Comparison of ENCODE assay signal across 15 cellular contexts in the genomic region with DNA sequence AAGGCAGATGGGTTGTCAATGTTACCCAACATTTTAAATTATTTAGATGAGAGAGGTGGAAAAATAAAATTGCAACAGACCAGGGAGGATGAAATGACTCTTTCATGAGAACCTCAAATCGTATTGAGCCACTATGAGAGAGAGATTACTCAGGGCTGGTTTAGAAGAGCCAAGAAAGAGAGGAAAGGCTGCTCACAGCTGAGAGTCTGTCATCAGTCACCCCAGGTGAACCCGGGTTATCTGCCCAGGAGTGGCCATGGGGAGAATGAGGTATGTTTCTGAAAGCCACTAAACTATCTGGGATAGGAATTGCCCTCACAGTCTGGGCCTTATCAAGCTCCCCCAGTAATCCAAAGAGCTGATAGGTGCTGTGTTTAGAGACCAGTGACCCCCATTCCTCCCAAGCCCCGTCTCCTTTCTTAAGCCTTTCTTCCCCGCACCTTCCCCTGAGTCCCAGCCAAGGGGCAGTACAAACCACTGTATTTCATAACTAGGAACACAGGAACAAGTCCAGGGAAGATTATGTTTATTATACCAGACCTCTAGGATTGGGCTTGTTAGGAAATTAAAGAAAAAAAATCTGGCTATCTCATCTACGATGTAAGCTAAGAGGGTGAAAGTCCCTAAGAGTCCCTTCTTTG.
DNase-seq lines count a peak whose midpoint lies in the region; ATAC-seq lines count a peak whose summit lies in the region.
"Had no signal": no experiment of that assay in that cellular context is flagged by ENCODE, and none has a peak within 500 bp of the region (broad histone marks: within the 10 kb centered on the region; RNA-seq: fewer than 3 reads in every experiment).

No MANE protein-coding gene starts in this region.

- DNase-seq in activated CD4-positive, alpha-beta T cell treated with anti-CD3 and anti-CD28 coated beads for 48 hours = peak; percentile 21
- DNase-seq in activated CD4-positive, alpha-beta T cell treated with anti-CD3 and anti-CD28 coated beads, Interleukin-2, amount 10 ng/mL, durations not matched to agents 7 days and 5 days = no peak
- DNase-seq in T-helper 17 cell (no peak), retina (no peak), putamen (ENCODE audit: low spot score) (no peak), NCI-H1417 treated with DMSO at 0.1 percent for 48 hours (lab: John Stamatoyannopoulos, UW) (no peak)
- no peak for DNase-seq in natural killer cell treated with Interleukin-12 subunit alpha and Interleukin-12 subunit beta and Interleukin-15 and Interleukin-18, amount 100 ng/mL, for 72 hours (ENCODE audit: low spot score)
- DNase-seq: hypothalamus; NCI-H2029; nucleus accumbens; stimulated activated CD4-positive, alpha-beta T cell treated with anti-CD3 and anti-CD28 coated beads, Interleukin-15, amount 100 ng/mL, for 24 hours; upper lobe of left lung had no signal

- POLR2A ChIA-PET in activated CD4-positive, alpha-beta T cell treated with anti-CD3 and anti-CD28 coated beads, Interleukin-2, amount 10 ng/mL, durations not matched to agents 7 days and 5 days (lab: Charles Lee) = no interaction called here

- no peaks in the 10 kb centered on the region for H3K27me3 Mint-ChIP-seq in activated CD4-positive, alpha-beta T cell treated with anti-CD3 and anti-CD28 coated beads, Interleukin-2, amount 10 ng/mL, durations not matched to agents 7 days and 5 days
- H3K27me3 Mint-ChIP-seq in T-helper 17 cell = no peaks in the 10 kb centered on the region
- no peaks in the 10 kb centered on the region for H3K27me3 Mint-ChIP-seq in natural killer cell treated with Interleukin-12 subunit alpha and Interleukin-12 subunit beta and Interleukin-15 and Interleukin-18, amount 100 ng/mL, for 72 hours

- H3K4me3 Mint-ChIP-seq in activated CD4-positive, alpha-beta T cell treated with anti-CD3 and anti-CD28 coated beads, Interleukin-2, amount 10 ng/mL, durations not matched to agents 7 days and 5 days = no peak overlapping the region
- H3K4me3 Mint-ChIP-seq in T-helper 17 cell = no peak overlapping the region
- no peak overlapping the region for H3K4me3 Mint-ChIP-seq in natural killer cell treated with Interleukin-12 subunit alpha and Interleukin-12 subunit beta and Interleukin-15 and Interleukin-18, amount 100 ng/mL, for 72 hours

- H3K9me3 Mint-ChIP-seq in activated CD4-positive, alpha-beta T cell treated with anti-CD3 and anti-CD28 coated beads, Interleukin-2, amount 10 ng/mL, durations not matched to agents 7 days and 5 days = peaks cover 5% of the 10 kb centered on the region
- peaks cover 3% of the 10 kb centered on the region for H3K9me3 Mint-ChIP-seq in natural killer cell treated with Interleukin-12 subunit alpha and Interleukin-12 subunit beta and Interleukin-15 and Interleukin-18, amount 100 ng/mL, for 72 hours

- ATAC-seq in T-helper 17 cell = no peak
- ATAC-seq in esophagus mucosa = peak; percentile 26
- peak in 1 of 2 donors; percentile 56 for ATAC-seq in natural killer cell treated with Interleukin-12 subunit alpha and Interleukin-12 subunit beta and Interleukin-15 and Interleukin-18, amount 100 ng/mL, for 72 hours

- H3K36me3 Mint-ChIP-seq in activated CD4-positive, alpha-beta T cell treated with anti-CD3 and anti-CD28 coated beads, Interleukin-2, amount 10 ng/mL, durations not matched to agents 7 days and 5 days (ENCODE audit: low read depth) = peaks cover 29% of the 10 kb centered on the region
- peaks cover 3% of the 10 kb centered on the region for H3K36me3 Mint-ChIP-seq in T-helper 17 cell (ENCODE audit: low read depth)
- H3K36me3 Mint-ChIP-seq in natural killer cell treated with Interleukin-12 subunit alpha and Interleukin-12 subunit beta and Interleukin-15 and Interleukin-18, amount 100 ng/mL, for 72 hours = peaks cover 11% of the 10 kb centered on the region

- CTCF ChIA-PET in activated CD4-positive, alpha-beta T cell treated with anti-CD3 and anti-CD28 coated beads, Interleukin-2, amount 10 ng/mL, durations not matched to agents 7 days and 5 days (lab: Charles Lee) = interaction anchor here (1.2 kb wide), 1 partner anchor 16 kb away, joined by 4 read pairs; no protein-coding TSS in a partner anchor

- H3K4me1 Mint-ChIP-seq in activated CD4-positive, alpha-beta T cell treated with anti-CD3 and anti-CD28 coated beads, Interleukin-2, amount 10 ng/mL, durations not matched to agents 7 days and 5 days = no peaks in the 10 kb centered on the region
- peaks cover 6% of the 10 kb centered on the region for H3K4me1 Mint-ChIP-seq in T-helper 17 cell
- peaks cover 3 to 24% of the 10 kb centered on the region in 2 donors for H3K4me1 Mint-ChIP-seq in natural killer cell treated with Interleukin-12 subunit alpha and Interleukin-12 subunit beta and Interleukin-15 and Interleukin-18, amount 100 ng/mL, for 72 hours (ENCODE audit: low read depth in 2 of 2)

- no peak overlapping the region for H3K27ac Mint-ChIP-seq in activated CD4-positive, alpha-beta T cell treated with anti-CD3 and anti-CD28 coated beads, Interleukin-2, amount 10 ng/mL, durations not matched to agents 7 days and 5 days
- H3K27ac Mint-ChIP-seq in T-helper 17 cell = peak overlapping the region; percentile 14
- peak overlapping the region; percentile 24 to 52 for H3K27ac Mint-ChIP-seq in natural killer cell treated with Interleukin-12 subunit alpha and Interleukin-12 subunit beta and Interleukin-15 and Interleukin-18, amount 100 ng/mL, for 72 hours

- H3K9me3 ChIP-seq in T-helper 17 cell (ENCODE audit: control insufficient read depth, low read length, poor library complexity, severe bottlenecking) = no peaks in the 10 kb centered on the region
- H3K9me3 ChIP-seq: ascending aorta, SJSA1 had no signal
